ENCODE assay signal across 13 cellular contexts in genomic region chr2:27766287-27766661, GRCh38. TPM values are rescaled to one million over a fixed set of nuclear protein-coding genes. Genes with fewer than 3 reads are reported as not detected.
DNase-seq lines count a peak whose midpoint lies in the region; ATAC-seq and TF ChIP-seq lines count a peak whose summit lies in the region.
"Had no signal": no experiment of that assay in that cellular context is flagged by ENCODE, and none has a peak within 500 bp of the region (broad histone marks: within the 10 kb centered on the region; RNA-seq: fewer than 3 reads in every experiment).

No MANE protein-coding gene starts in this region.

- BruUV-seq in Caco-2 (replicated peaks; lab: Mats Ljungman, UMichigan) (TSS peak; percentile 47), Panc1 (replicated peaks; lab: Mats Ljungman, UMichigan) (no TSS peak)

- H3K4me3 ChIP-seq in Caco-2 (ENCODE audit: low read depth, low read length) = peak overlapping the region; percentile 13; the same call in 1 of the 2 replicates
- peak overlapping the region; percentile 19 to 48; a peak in 3 of 4 replicates for H3K4me3 ChIP-seq in Panc1 (ENCODE audit: low read depth in 2 of 2, low read length in 2 of 2)
- peak overlapping the region; percentile 56 for H3K4me3 ChIP-seq in psoas muscle

- H3K36me3 Mint-ChIP-seq in Caco-2 (ENCODE audit: insufficient read depth, unreplicated experiment) (peaks cover 41% of the 10 kb centered on the region), osteocyte (ENCODE audit: unreplicated experiment) (no peaks in the 10 kb centered on the region)

- peaks cover 27% of the 10 kb centered on the region for H3K4me1 Mint-ChIP-seq in Caco-2 (ENCODE audit: low read depth, unreplicated experiment)
- H3K4me1 Mint-ChIP-seq in osteocyte (ENCODE audit: unreplicated experiment) = peaks cover 36% of the 10 kb centered on the region

- no peak for ATAC-seq in Panc1
- ATAC-seq in psoas muscle = no peak

- H3K27me3 ChIP-seq in Caco-2 (replicated peaks; ENCODE audit: control insufficient read depth, insufficient read depth, low read length) (no peaks in the 10 kb centered on the region), Panc1 (ENCODE audit: control insufficient read depth, insufficient read depth, low read length) (no peaks in the 10 kb centered on the region), psoas muscle (ENCODE audit: insufficient read depth in 3 of 3, low read length in 2 of 3) (no peaks in the 10 kb centered on the region)

- H3K9me3 Mint-ChIP-seq in Caco-2 (ENCODE audit: unreplicated experiment) (no peaks in the 10 kb centered on the region), osteocyte (ENCODE audit: unreplicated experiment) (no peaks in the 10 kb centered on the region)
- H3K9me3 Mint-ChIP-seq: nephron progenitor cell had no signal

- H3K9me3 ChIP-seq in Caco-2 = no peaks in the 10 kb centered on the region
- no peaks in the 10 kb centered on the region for H3K9me3 ChIP-seq in Panc1 (ENCODE audit: control insufficient read depth, insufficient read depth, low read depth, low read length)
- H3K9me3 ChIP-seq in psoas muscle = no peaks in the 10 kb centered on the region

- H3K27me3 Mint-ChIP-seq in Caco-2 (ENCODE audit: insufficient read depth, unreplicated experiment) (no peaks in the 10 kb centered on the region), osteocyte (ENCODE audit: unreplicated experiment) (no peaks in the 10 kb centered on the region)

- no peaks in the 10 kb centered on the region for H3K36me3 ChIP-seq in Caco-2 (ENCODE audit: control insufficient read depth, insufficient read depth, low read length)
- H3K36me3 ChIP-seq in Panc1 (ENCODE audit: control insufficient read depth, insufficient read depth, low read length) = no peaks in the 10 kb centered on the region
- no peaks in the 10 kb centered on the region for H3K36me3 ChIP-seq in psoas muscle (ENCODE audit: insufficient read depth in 1 of 2, low read depth in 1 of 2)

- intact Hi-C loops in Caco-2 (cut with micrococcal nuclease; ENCODE audit: unreplicated experiment) (loop anchor here (1.0 to 5.0 kb wide), 5 partner anchors 14 to 626 kb away; partner anchors contain the start of gene FOSL2), Panc1 (cut with micrococcal nuclease; ENCODE audit: unreplicated experiment) (no loop called here), psoas muscle (cut with DNase I) (no loop called here)

- H3K27ac Mint-ChIP-seq in Caco-2 (ENCODE audit: unreplicated experiment) = peak overlapping the region; percentile 98
- H3K27ac Mint-ChIP-seq in osteocyte (ENCODE audit: unreplicated experiment) = no peak overlapping the region
- H3K27ac Mint-ChIP-seq: nephron progenitor cell had no signal

- CTCF ChIA-PET in Caco-2 (lab: Charles Lee) (interaction anchor here (1.0 kb wide), 1 partner anchor 14 kb away, joined by 3 read pairs; no protein-coding TSS in a partner anchor), Panc1 (lab: Charles Lee) (no interaction called here)

- TF ChIP-seq CTCF in Caco-2 (IDR thresholded peaks at IDR 0.05; ENCODE audit: insufficient read depth in 1 of 2, low read depth in 1 of 2, low read length in 1 of 2, severe bottlenecking in 1 of 2, unreplicated experiment in 1 of 2) = no peak
- TF ChIP-seq CTCF in Panc1 (IDR thresholded peaks at IDR 0.05) = no peak
- no peak for TF ChIP-seq CTCF in psoas muscle (IDR thresholded peaks at IDR 0.05)
- TF ChIP-seq CTCF in osteocyte (IDR thresholded peaks at IDR 0.05) = no peak

- WGBS in psoas muscle, 3 donors = 86 to 91% (median 88%) methylated on average over 2 of the region's 2 CpGs

- peak overlapping the region; percentile 85 for H3K4me3 Mint-ChIP-seq in Caco-2 (ENCODE audit: unreplicated experiment)
- H3K4me3 Mint-ChIP-seq in osteocyte (ENCODE audit: unreplicated experiment) = no peak overlapping the region
- H3K4me3 Mint-ChIP-seq: nephron progenitor cell had no signal

- H3K4me1 ChIP-seq in Caco-2 (peaks cover 57% of the 10 kb centered on the region), Panc1 (ENCODE audit: control insufficient read depth, insufficient read depth, low read length) (peaks cover 9% of the 10 kb centered on the region), psoas muscle (peaks cover 8% of the 10 kb centered on the region)

- in situ Hi-C loops in Panc1 (cut with HindIII; ENCODE audit: low pct_unique_long_range_greater_than_20kb, low sequenced_read_pairs) = no loop called here

- POLR2A ChIA-PET in Caco-2 (lab: Charles Lee) (interaction anchor here (3.8 kb wide), 1 partner anchor 13 kb away, joined by 37 read pairs; no protein-coding TSS in a partner anchor), Panc1 (lab: Charles Lee) (no interaction called here)

- DNase-seq in Caco-2 (no peak), Panc1 (ENCODE audit: low read depth, low spot score) (no peak), epithelial cell of prostate (ENCODE audit: low read depth, low spot score) (no peak), psoas muscle (no peak), amniotic stem cell (lab: John Stamatoyannopoulos, UW) (no peak), kidney glomerular epithelial cell (lab: John Stamatoyannopoulos, UW) (no peak), osteocyte (ENCODE audit: extremely low spot score, unreplicated experiment) (no peak), HK-2 (ENCODE audit: unreplicated experiment) (no peak)
- DNase-seq: cortex of kidney, DMS 273 treated with DMSO at 0.1 percent for 48 hours, NCI-H1694, nephron progenitor cell, T1000 had no signal

- H3K27ac ChIP-seq in Panc1 (ENCODE audit: low read length) (peak overlapping the region; percentile 67), epithelial cell of prostate (peak overlapping the region; percentile 58), psoas muscle (no peak overlapping the region)

RNA-seq across cellular contexts. Expression of gene MRPL33, which starts 5.2 kb away (rescaled TPM):
- 84.9 and 89.5 TPM in 2 replicates for total RNA-seq in Caco-2 (2022)
- 61.6 TPM for total RNA-seq in Panc1 (2021; ENCODE audit: unreplicated experiment)
- 51.7 TPM for polyA plus RNA-seq in Panc1 (2012; ENCODE audit: insufficient read length)
- total RNA-seq in psoas muscle = 100 to 1,000 TPM; 200 to 269 (median 257) TPM
- polyA plus RNA-seq in psoas muscle = 100 to 1,000 TPM; 400 to 716 (median 536) TPM
- 43.5 and 51.6 TPM in 2 replicates for total RNA-seq in osteocyte
